ENCODE assay signal across 21 cellular contexts in genomic region chr7:17176633-17177032, GRCh38.
DNase-seq lines count a peak whose midpoint lies in the region; ATAC-seq, FAIRE-seq and TF ChIP-seq lines count a peak whose summit lies in the region.
"Had no signal": no experiment of that assay in that cellular context is flagged by ENCODE, and none has a peak within 500 bp of the region (broad histone marks: within the 10 kb centered on the region; RNA-seq: fewer than 3 reads in every experiment).

No MANE protein-coding gene starts in this region.

- TF ChIP-seq EP300 in K562 (IDR thresholded peaks at IDR 0.05; ENCODE audit: low read length) = no peak

- no peak overlapping the region for H3K27ac ChIP-seq in H9 (ENCODE audit: insufficient read length, low read depth, low read length)
- no peak overlapping the region for H3K27ac ChIP-seq in K562 (ENCODE audit: extremely low read depth, low read depth, low read length)
- H3K27ac ChIP-seq: 22Rv1, A549, BLaER1 had no signal

- H3K4ac ChIP-seq in H9 (ENCODE audit: low read depth, low read length) = no peak overlapping the region

- H3K27ac Mint-ChIP-seq in H9 = peak overlapping the region in 1 of 3 experiments; percentile 19; a peak in 2 of 7 replicates
- H3K27ac Mint-ChIP-seq in stimulated activated memory B cell treated with anti-CD40 and anti-IgM and Interleukin-4, amounts not matched to agents 10 μg/mL and 1 μg/mL and 100 μg/mL, for 72 hours = peak overlapping the region; percentile 20
- H3K27ac Mint-ChIP-seq: CD4-positive, alpha-beta memory T cell; CD4-positive, CD25-positive, alpha-beta regulatory T cell; CD8-positive, alpha-beta memory T cell had no signal

- H3K36me3 ChIP-seq in K562 (ENCODE audit: control insufficient read depth, insufficient read depth, low read length) = no peaks in the 10 kb centered on the region
- H3K36me3 ChIP-seq: BE2C, BLaER1 had no signal

- H3K79me2 ChIP-seq in H9 (ENCODE audit: insufficient read depth, low read length) (no peaks in the 10 kb centered on the region), K562 (ENCODE audit: control insufficient read depth, insufficient read depth, low read length) (no peaks in the 10 kb centered on the region)

- H4K20me1 ChIP-seq in H9 (ENCODE audit: control insufficient read depth, insufficient read depth, insufficient read length) (no peaks in the 10 kb centered on the region), K562 (replicated peaks; ENCODE audit: control insufficient read depth, insufficient read depth, low read length) (no peaks in the 10 kb centered on the region)
- H4K20me1 ChIP-seq: BLaER1 had no signal

- H2BK15ac ChIP-seq in H9 (ENCODE audit: low read depth, low read length) = no peak overlapping the region

- H3K4me3 ChIP-seq in K562 = no peak overlapping the region
- H3K4me3 ChIP-seq: A549, BLaER1 had no signal

- no peak overlapping the region for H2AK5ac ChIP-seq in H9 (ENCODE audit: insufficient read length, low read length)

- H3K4me2 ChIP-seq in H9 (ENCODE audit: insufficient read depth, insufficient read length, low read length) (no peak overlapping the region), K562 (ENCODE audit: insufficient read depth, low read length) (no peak overlapping the region)
- H3K4me2 ChIP-seq: A549, BLaER1 had no signal

- no peaks in the 10 kb centered on the region for H3K9me3 Mint-ChIP-seq in H9
- no peaks in the 10 kb centered on the region for H3K9me3 Mint-ChIP-seq in stimulated activated memory B cell treated with anti-CD40 and anti-IgM and Interleukin-4, amounts not matched to agents 10 μg/mL and 1 μg/mL and 100 μg/mL, for 72 hours

- no peak overlapping the region for H2AFZ ChIP-seq in H9 (ENCODE audit: low read length)
- H2AFZ ChIP-seq in K562 (ENCODE audit: low read depth, low read length) = 0 out of 2 replicates have a peak overlapping the region, but pooled peaks have one; percentile 41

- CTCF ChIA-PET in K562 (lab: Yijun Ruan, JAX; ENCODE audit: low intra/inter-chr PET ratio) = no interaction called here

- TF ChIP-seq RAD21 in K562 (CRISPR knock-in tag; conservative IDR thresholded peaks at IDR 0.05 in 1 of 2, IDR thresholded peaks at IDR 0.05 in 1 of 2) = no peak

- in situ Hi-C loops in K562 (cut with MboI) = no loop called here

- H4K8ac ChIP-seq in H9 (replicated peaks; ENCODE audit: insufficient read length, low read depth, low read length) = no peak overlapping the region

- peak overlapping the region; percentile 57; the same call in 1 of the 2 replicates for H3K14ac ChIP-seq in H9 (ENCODE audit: insufficient read depth, low read length)

- POLR2A ChIA-PET in K562 (lab: Yijun Ruan, JAX) = interaction anchor here (0.7 kb wide), 1 partner anchor 14 kb away, joined by 3 read pairs; no protein-coding TSS in a partner anchor

- no peak overlapping the region for H3K56ac ChIP-seq in H9 (ENCODE audit: insufficient read length, low read depth, low read length)

- H3T11ph ChIP-seq in H9 (ENCODE audit: low read length) = no peak overlapping the region

- no peak overlapping the region for H3K18ac ChIP-seq in H9 (ENCODE audit: insufficient read length, low read depth, low read length)

- ATAC-seq in K562 = no peak
- ATAC-seq in stimulated activated memory B cell treated with anti-CD40 and anti-IgM and Interleukin-4, amounts not matched to agents 10 μg/mL and 1 μg/mL and 100 μg/mL, for 72 hours = no peak
- ATAC-seq: A549 had no signal

- no peak overlapping the region for H2BK120ac ChIP-seq in H9 (ENCODE audit: low read depth, low read length, poor library complexity, severe bottlenecking)

- H3K36me3 Mint-ChIP-seq in H9 (ENCODE audit: insufficient read depth in 1 of 3, low read depth in 3 of 3) = no peaks in the 10 kb centered on the region
- no peaks in the 10 kb centered on the region for H3K36me3 Mint-ChIP-seq in stimulated activated memory B cell treated with anti-CD40 and anti-IgM and Interleukin-4, amounts not matched to agents 10 μg/mL and 1 μg/mL and 100 μg/mL, for 72 hours
- H3K36me3 Mint-ChIP-seq: CD14-positive monocyte; CD4-positive, CD25-positive, alpha-beta regulatory T cell had no signal

- no peaks in the 10 kb centered on the region for H3K9me1 ChIP-seq in K562 (ENCODE audit: control insufficient read depth, insufficient read depth, low read length)

- no peak for TF ChIP-seq POLR2A in K562 (conservative IDR thresholded peaks at IDR 0.05)

- FAIRE-seq in K562 (lab: Jason Lieb, UNC) = no peak
- FAIRE-seq: A549, D721Med, G401.6, GM12891, GM19239 had no signal

- H3K9me3 ChIP-seq in H9 (ENCODE audit: control insufficient read depth, low read depth, low read length) (no peaks in the 10 kb centered on the region), K562 (replicated peaks; ENCODE audit: control insufficient read depth, insufficient read depth, low read depth, low read length) (no peaks in the 10 kb centered on the region; the same call in none of the 2 replicates)
- H3K9me3 ChIP-seq: A549, BE2C, BLaER1 had no signal

- H3K27me3 Mint-ChIP-seq in H9 (ENCODE audit: low read depth) = no peaks in the 10 kb centered on the region
- H3K27me3 Mint-ChIP-seq in stimulated activated memory B cell treated with anti-CD40 and anti-IgM and Interleukin-4, amounts not matched to agents 10 μg/mL and 1 μg/mL and 100 μg/mL, for 72 hours = no peaks in the 10 kb centered on the region
- H3K27me3 Mint-ChIP-seq: CD4-positive, alpha-beta memory T cell; CD8-positive, alpha-beta memory T cell had no signal

- H3K4me1 ChIP-seq in H9 (ENCODE audit: insufficient read depth, low read length) (no peaks in the 10 kb centered on the region), K562 (replicated peaks in 1 of 2; ENCODE audit: control insufficient read depth in 2 of 2, insufficient read depth in 2 of 2, low read length in 2 of 2) (no peaks in the 10 kb centered on the region)
- H3K4me1 ChIP-seq: BE2C, BLaER1 had no signal

- DNase-seq in H9 = no peak
- no peak for DNase-seq in K562 (ENCODE audit: extremely low read depth in 1 of 4, low spot score in 3 of 4)
- no peak for DNase-seq in AG08395 (ENCODE audit: low spot score)
- DNase-seq in activated T-cell treated with anti-CD3 and anti-CD28 coated beads, Interleukin-2, amount 50 U/mL, for 48 hours = no peak
- DNase-seq: BE2C; C1 segment of cervical spinal cord; CD4-positive, alpha-beta memory T cell; CD4-positive, CD25-positive, alpha-beta regulatory T cell; CD8-positive, alpha-beta memory T cell; COR-L47; DMS79 treated with DMSO at 0.1 percent for 48 hours; GF-D8 had no signal

- no peak overlapping the region for H3K4me3 Mint-ChIP-seq in H9
- H3K4me3 Mint-ChIP-seq in stimulated activated memory B cell treated with anti-CD40 and anti-IgM and Interleukin-4, amounts not matched to agents 10 μg/mL and 1 μg/mL and 100 μg/mL, for 72 hours = no peak overlapping the region
- H3K4me3 Mint-ChIP-seq: CD14-positive monocyte; CD4-positive, alpha-beta memory T cell; CD4-positive, CD25-positive, alpha-beta regulatory T cell; CD8-positive, alpha-beta memory T cell had no signal

- H3K27me3 ChIP-seq in H9 (ENCODE audit: insufficient read depth, low read length) (no peaks in the 10 kb centered on the region), K562 (ENCODE audit: control insufficient read depth in 2 of 2, insufficient read depth in 2 of 2, low read length in 2 of 2) (no peaks in the 10 kb centered on the region)
- H3K27me3 ChIP-seq: BLaER1 had no signal

- no peak overlapping the region for H2BK5ac ChIP-seq in H9 (ENCODE audit: insufficient read length, low read length)

- no peak overlapping the region for H2BK20ac ChIP-seq in H9 (ENCODE audit: low read depth, low read length, poor library complexity, severe bottlenecking)

- intact Hi-C loops in K562 (cut with micrococcal nuclease) = no loop called here

- H3K79me1 ChIP-seq in H9 (ENCODE audit: insufficient read depth, low read depth, low read length, poor library complexity, severe bottlenecking) = no peaks in the 10 kb centered on the region

- no CpG with 5 or more reads among the region's 8 CpGs for WGBS in H9 (ENCODE audit: extremely low coverage, insufficient read length, low lambda C conversion rate)
- 16% methylated on average over 8 of the region's 8 CpGs for WGBS in K562 (ENCODE audit: insufficient coverage, low coverage, missing lambda C conversion rate)

- H3K23me2 ChIP-seq in H9 (ENCODE audit: insufficient read length, low read depth, low read length, poor library complexity, severe bottlenecking) = no peaks in the 10 kb centered on the region

- H3K9ac ChIP-seq in H9 (ENCODE audit: extremely low read depth, insufficient read length, low read length) (no peak overlapping the region), K562 (ENCODE audit: insufficient read depth in 1 of 2, low read depth in 2 of 2, low read length in 2 of 2) (no peak overlapping the region)
- H3K9ac ChIP-seq: BLaER1 had no signal

- H2BK12ac ChIP-seq in H9 (ENCODE audit: insufficient read length, low read depth, low read length) = no peak overlapping the region

- H3K23ac ChIP-seq in H9 (ENCODE audit: insufficient read length, low read depth, low read length) = no peak overlapping the region

- peaks cover 4 to 5% of the 10 kb centered on the region in 2 experiments; a peak in 2 of 4 replicates for H3K4me1 Mint-ChIP-seq in H9
- H3K4me1 Mint-ChIP-seq in stimulated activated memory B cell treated with anti-CD40 and anti-IgM and Interleukin-4, amounts not matched to agents 10 μg/mL and 1 μg/mL and 100 μg/mL, for 72 hours = no peaks in the 10 kb centered on the region
- H3K4me1 Mint-ChIP-seq: CD14-positive monocyte; CD4-positive, alpha-beta memory T cell; CD4-positive, CD25-positive, alpha-beta regulatory T cell; CD8-positive, alpha-beta memory T cell had no signal

- BruUV-seq in K562 (replicated peaks; lab: Mats Ljungman, UMichigan) = no TSS peak

- H4K5ac ChIP-seq in H9 (ENCODE audit: insufficient read length, low read depth, low read length) = no peak overlapping the region

- TF ChIP-seq CTCF in H9 (conservative IDR thresholded peaks at IDR 0.05) (no peak), K562 (IDR thresholded peaks at IDR 0.05 in 2 of 3, conservative IDR thresholded peaks at IDR 0.05 in 1 of 3; ENCODE audit: insufficient read depth in 2 of 3, low read depth in 1 of 3, low read length in 3 of 3) (no peak)

- H4K91ac ChIP-seq in H9 (ENCODE audit: insufficient read length, low read depth, low read length) = no peak overlapping the region

TF ChIP-seq in K562, 482 proteins besides CTCF, POLR2A, EP300 and RAD21 (continues in another document):
- no peak for TF ChIP-seq SIN3B (IDR thresholded peaks at IDR 0.05; ENCODE audit: low read depth)
- no peak for TF ChIP-seq HDAC1 (IDR thresholded peaks at IDR 0.05)
- no peak for TF ChIP-seq SNRNP70 (optimal IDR thresholded peaks at IDR 0.05; ENCODE audit: low read depth, low read length)
- TF ChIP-seq NFRKB (IDR thresholded peaks at IDR 0.05; ENCODE audit: low read depth) = no peak
